8 cellular contexts compared by ENCODE assay signal in genomic region chr21:34074283-34075098, GRCh38. TPM values are rescaled to one million over a fixed set of nuclear protein-coding genes. Genes with fewer than 3 reads are reported as not detected.
DNase-seq lines count a peak whose midpoint lies in the region; ATAC-seq and TF ChIP-seq lines count a peak whose summit lies in the region.

No MANE protein-coding gene starts in this region.

- H3K4me3 ChIP-seq in Caco-2 (ENCODE audit: low read depth, low read length) = peak overlapping the region; percentile 86
- peak overlapping the region; percentile 84 for H3K4me3 ChIP-seq in Karpas-422 (ENCODE audit: low read length)
- H3K4me3 ChIP-seq in body of pancreas = peak overlapping the region; percentile 2 to 14
- H3K4me3 ChIP-seq in liver (ENCODE audit: low read depth in 1 of 3, low read length in 3 of 3) = peak overlapping the region; percentile 55 to 98 (median 66)
- peak overlapping the region; percentile 77 to 84 for H3K4me3 ChIP-seq in tibial artery

- H3K9me3 ChIP-seq in Caco-2 (no peaks in the 10 kb centered on the region), Karpas-422 (ENCODE audit: low read length) (no peaks in the 10 kb centered on the region), body of pancreas (no peaks in the 10 kb centered on the region), liver (ENCODE audit: control insufficient read depth in 4 of 4, low read length in 3 of 4) (no peaks in the 10 kb centered on the region), tibial artery (no peaks in the 10 kb centered on the region)

- peak overlapping the region; percentile 87 for H3K4me3 Mint-ChIP-seq in Caco-2 (ENCODE audit: unreplicated experiment)

- TF ChIP-seq RAD21 in liver (IDR thresholded peaks at IDR 0.05) = peak in 1 of 2 donors; percentile 22

- peak overlapping the region; percentile 82 for H3K27ac ChIP-seq in Karpas-422 (ENCODE audit: low read length)
- peak overlapping the region; percentile 12 to 90 (median 66) for H3K27ac ChIP-seq in body of pancreas
- peak overlapping the region; percentile 4 to 21 for H3K27ac ChIP-seq in liver (ENCODE audit: low read depth in 1 of 2, low read length in 2 of 2)
- H3K27ac ChIP-seq in tibial artery = peak overlapping the region; percentile 67 to 92

- H3K4me1 ChIP-seq in Caco-2 (peaks cover 35% of the 10 kb centered on the region), Karpas-422 (ENCODE audit: low read length) (peaks cover 55% of the 10 kb centered on the region), body of pancreas (peaks cover 34% of the 10 kb centered on the region), liver (ENCODE audit: control insufficient read depth in 4 of 4, insufficient read depth in 4 of 4, low read length in 3 of 4) (peaks cover 1 to 27% (median 13%) of the 10 kb centered on the region in 4 donors), tibial artery (peaks cover 0 to 61% (median 14%) of the 10 kb centered on the region in 4 donors)

- intact Hi-C loops in Caco-2 (cut with micrococcal nuclease; ENCODE audit: unreplicated experiment) (loop anchor here (2.0 to 5.0 kb wide), 2 partner anchors 127 to 150 kb away; no protein-coding TSS in a partner anchor), body of pancreas (cut with DNase I) (no loop called here), tibial artery (cut with DNase I; ENCODE audit: low total_unique reads) (loop anchor here (5.0 to 10.0 kb wide), 4 partner anchors 53 to 273 kb away; no protein-coding TSS in a partner anchor)

- peak overlapping the region; percentile 74 for H3K27ac Mint-ChIP-seq in Caco-2 (ENCODE audit: unreplicated experiment)

- TF ChIP-seq CTCF in Caco-2 (IDR thresholded peaks at IDR 0.05; ENCODE audit: insufficient read depth in 1 of 2, low read depth in 1 of 2, low read length in 1 of 2, severe bottlenecking in 1 of 2, unreplicated experiment in 1 of 2) = peak in 1 of 2 experiments; percentile 10
- TF ChIP-seq CTCF in body of pancreas (IDR thresholded peaks at IDR 0.05) = peak in 2 of 7 experiments; percentile 7 to 18
- peak; percentile 6 for TF ChIP-seq CTCF in liver (IDR thresholded peaks at IDR 0.05; ENCODE audit: low read depth, low read length, missing input control)
- TF ChIP-seq CTCF in tibial artery (IDR thresholded peaks at IDR 0.05) = no peak

- no peaks in the 10 kb centered on the region for H3K9me3 Mint-ChIP-seq in Caco-2 (ENCODE audit: unreplicated experiment)

- no peak overlapping the region for H2AFZ ChIP-seq in Karpas-422 (ENCODE audit: low read length)

- POLR2A ChIA-PET in Caco-2 (lab: Charles Lee) = interaction anchor here (2.3 kb wide), 1 partner anchor 127 kb away, joined by 7 read pairs; no protein-coding TSS in a partner anchor

- H3K79me2 ChIP-seq in Karpas-422 (ENCODE audit: low read length) = peaks cover 53% of the 10 kb centered on the region

- CTCF ChIA-PET in Caco-2 (lab: Charles Lee) = interaction anchor here (1.0 kb wide), 1 partner anchor 126 kb away, joined by 4 read pairs; no protein-coding TSS in a partner anchor

- TSS peak; percentile 45 for BruUV-seq in Caco-2 (replicated peaks; lab: Mats Ljungman, UMichigan)

- H3K9ac ChIP-seq in Karpas-422 (ENCODE audit: low read length) (peak overlapping the region; percentile 84), liver (ENCODE audit: low read depth in 1 of 2, low read length in 2 of 2) (peak overlapping the region; percentile 24 to 64)

- H3K27me3 Mint-ChIP-seq in Caco-2 (ENCODE audit: insufficient read depth, unreplicated experiment) = no peaks in the 10 kb centered on the region

- no peaks in the 10 kb centered on the region for H3K9me2 ChIP-seq in Karpas-422 (replicated peaks; ENCODE audit: insufficient read depth, low read length)

- H3K4me2 ChIP-seq in Karpas-422 (ENCODE audit: low read depth, low read length, poor library complexity, severe bottlenecking) = peak overlapping the region; percentile 88

- H3K36me3 ChIP-seq in Caco-2 (ENCODE audit: control insufficient read depth, insufficient read depth, low read length) (no peaks in the 10 kb centered on the region), Karpas-422 (ENCODE audit: insufficient read depth, low read length) (peaks cover 40% of the 10 kb centered on the region), body of pancreas (replicated peaks in 1 of 2; ENCODE audit: insufficient read depth in 1 of 2, low read depth in 2 of 2) (no peaks in the 10 kb centered on the region), liver (ENCODE audit: control insufficient read depth in 4 of 4, insufficient read depth in 3 of 4, low read depth in 1 of 4, low read length in 3 of 4) (peaks cover 0 to 1% (median 0%) of the 10 kb centered on the region in 4 donors), tibial artery (no peaks in the 10 kb centered on the region)

- peak in 1 of 3 donors; percentile 8 for TF ChIP-seq POLR2A in body of pancreas (IDR thresholded peaks at IDR 0.05)

- peaks cover 32% of the 10 kb centered on the region for H3K4me1 Mint-ChIP-seq in Caco-2 (ENCODE audit: low read depth, unreplicated experiment)

- H4K20me1 ChIP-seq in Karpas-422 (ENCODE audit: insufficient read depth, low read depth, low read length) = peaks cover 9% of the 10 kb centered on the region; the same call in 1 of the 2 replicates

- no peak for ATAC-seq in body of pancreas
- no peak for ATAC-seq in HG03342 (IDR thresholded peaks at IDR 0.05; ENCODE audit: unreplicated experiment)
- no peak for ATAC-seq in HG02642 (IDR thresholded peaks at IDR 0.05; ENCODE audit: poor library complexity, unreplicated experiment)

- no peaks in the 10 kb centered on the region for H3K27me3 ChIP-seq in Caco-2 (replicated peaks; ENCODE audit: control insufficient read depth, insufficient read depth, low read length)
- no peaks in the 10 kb centered on the region for H3K27me3 ChIP-seq in Karpas-422 (ENCODE audit: low read length)
- no peaks in the 10 kb centered on the region for H3K27me3 ChIP-seq in body of pancreas
- no peaks in the 10 kb centered on the region for H3K27me3 ChIP-seq in liver (ENCODE audit: control insufficient read depth in 4 of 4, insufficient read depth in 4 of 4, low read length in 3 of 4)
- H3K27me3 ChIP-seq in tibial artery = no peaks in the 10 kb centered on the region

- DNase-seq in Caco-2 (peak in 1 of 2 experiments; percentile 22), Karpas-422 (peak; percentile 59), body of pancreas (peak in 1 of 4 donors; percentile 35), tibial artery (no peak), HCEC 1CT (no peak)

- peaks cover 54% of the 10 kb centered on the region for H3K36me3 Mint-ChIP-seq in Caco-2 (ENCODE audit: insufficient read depth, unreplicated experiment)

- WGBS in body of pancreas, 2 donors = 7 to 12% methylated on average over 30 to 32 of the region's 32 CpGs
- WGBS in liver = 12% methylated on average over 32 of the region's 32 CpGs

TF ChIP-seq in liver, 16 proteins besides CTCF, POLR2A, EP300 and RAD21:
- TF ChIP-seq JUND (IDR thresholded peaks at IDR 0.05) (no peak), GABPA (IDR thresholded peaks at IDR 0.05 in 1 of 2, conservative IDR thresholded peaks at IDR 0.05 in 1 of 2) (no peak), NR2F2 (IDR thresholded peaks at IDR 0.05) (no peak), RXRA (IDR thresholded peaks at IDR 0.05) (peak in 1 of 2 donors; percentile 8)
- TF ChIP-seq, protein P1, sequence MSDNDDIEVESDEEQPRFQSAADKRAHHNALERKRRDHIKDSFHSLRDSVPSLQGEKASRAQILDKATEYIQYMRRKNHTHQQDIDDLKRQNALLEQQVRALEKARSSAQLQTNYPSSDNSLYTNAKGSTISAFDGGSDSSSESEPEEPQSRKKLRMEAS (IDR thresholded peaks at IDR 0.05) = no peak

RNA-seq across cellular contexts. Expression of gene MRPS6, which starts 1.1 kb away (rescaled TPM):
- 102 and 104 TPM in 2 replicates for total RNA-seq in Caco-2 (2022)
- 28.4 and 56.8 TPM in 2 replicates for total RNA-seq in Karpas-422 (2014; rRNA removed; shearing (Covaris generic); ENCODE audit: low replicate concordance)
- total RNA-seq in body of pancreas = 10 to 100 TPM in 1 of 2 donors, 1 to 10 TPM in 1; 2.3 to 15.8 TPM
- 10 to 100 TPM; 12.1 to 12.2 TPM for total RNA-seq in liver
- 10 to 100 TPM; 21.8 to 83.0 TPM for polyA plus RNA-seq in liver

RNA-seq across cellular contexts. Expression of gene SLC5A3, which starts 1.1 kb away (rescaled TPM):
- total RNA-seq in Caco-2 (2022) = 19.1 and 19.8 TPM in 2 replicates
- 23.7 and 55.0 TPM in 2 replicates for total RNA-seq in Karpas-422 (2014; rRNA removed; shearing (Covaris generic); ENCODE audit: low replicate concordance)
- 1 to 10 TPM; 7.3 to 7.8 TPM for total RNA-seq in body of pancreas
- total RNA-seq in liver = 10 to 100 TPM; 13.3 to 16.6 TPM
- polyA plus RNA-seq in liver = 1 to 10 TPM; 1.5 to 2.9 TPM

Comparison
In these comparisons a context has a peak if more than half of its experiments do, and no peak if none do; other contexts are left out.
1. H3K4me3 ChIP-seq: peak in every context shown above with its lines; median percentile 86 in Caco-2; 84 in Karpas-422; 80 in tibial artery; 66 in liver; 8 in body of pancreas.
2. H3K27ac ChIP-seq: peak in every context shown above with its lines; median percentile 82 in Karpas-422; 80 in tibial artery; 66 in body of pancreas; 12 in liver.